ENCODE assay signal across 8 cellular contexts in the genomic region with DNA sequence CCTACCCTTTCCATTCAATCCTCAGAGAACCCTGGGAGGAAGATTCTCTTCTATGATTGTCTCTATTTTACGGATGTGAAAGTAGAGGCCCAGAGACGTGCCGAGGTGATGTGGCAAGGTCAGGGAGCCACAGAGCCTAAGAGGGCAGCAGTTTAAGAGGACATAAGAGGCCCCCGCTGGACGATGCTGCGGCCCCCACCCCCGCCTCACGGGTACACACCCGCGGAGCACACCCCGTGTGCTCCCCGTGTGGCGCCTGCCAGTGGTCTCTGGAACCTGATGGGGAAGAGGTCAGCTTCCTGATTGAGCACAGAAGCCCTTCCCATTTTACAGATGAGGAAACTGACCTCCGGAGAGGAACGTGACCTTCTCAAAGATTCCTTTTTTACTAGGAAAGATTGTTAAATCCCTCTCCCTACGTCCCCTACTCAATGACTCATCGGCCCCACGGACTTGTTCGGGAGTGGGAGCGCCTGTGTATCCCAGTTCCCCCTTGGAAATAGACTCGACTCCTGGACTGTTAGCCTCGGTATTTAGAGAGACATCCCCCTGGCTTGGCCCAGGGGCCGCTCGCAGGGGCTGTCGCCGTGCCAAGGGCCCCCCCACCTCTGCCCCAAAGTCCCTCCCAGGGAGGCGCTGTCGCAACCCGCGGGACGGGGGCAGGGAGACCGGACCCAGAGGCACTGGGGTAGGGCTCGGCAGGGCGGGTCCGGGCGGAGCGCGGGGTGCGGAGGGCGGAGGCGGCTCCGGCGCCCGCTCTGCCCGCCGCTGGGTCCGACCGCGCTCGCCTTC. TPM values are rescaled to one million over a fixed set of nuclear protein-coding genes. Genes with fewer than 3 reads are reported as not detected.
A peak's percentile ranks its signal among the peaks of the same experiment; 100 is the strongest.
DNase-seq lines count a peak whose midpoint lies in the region; ATAC-seq and TF ChIP-seq lines count a peak whose summit lies in the region.

A gene with protein sequence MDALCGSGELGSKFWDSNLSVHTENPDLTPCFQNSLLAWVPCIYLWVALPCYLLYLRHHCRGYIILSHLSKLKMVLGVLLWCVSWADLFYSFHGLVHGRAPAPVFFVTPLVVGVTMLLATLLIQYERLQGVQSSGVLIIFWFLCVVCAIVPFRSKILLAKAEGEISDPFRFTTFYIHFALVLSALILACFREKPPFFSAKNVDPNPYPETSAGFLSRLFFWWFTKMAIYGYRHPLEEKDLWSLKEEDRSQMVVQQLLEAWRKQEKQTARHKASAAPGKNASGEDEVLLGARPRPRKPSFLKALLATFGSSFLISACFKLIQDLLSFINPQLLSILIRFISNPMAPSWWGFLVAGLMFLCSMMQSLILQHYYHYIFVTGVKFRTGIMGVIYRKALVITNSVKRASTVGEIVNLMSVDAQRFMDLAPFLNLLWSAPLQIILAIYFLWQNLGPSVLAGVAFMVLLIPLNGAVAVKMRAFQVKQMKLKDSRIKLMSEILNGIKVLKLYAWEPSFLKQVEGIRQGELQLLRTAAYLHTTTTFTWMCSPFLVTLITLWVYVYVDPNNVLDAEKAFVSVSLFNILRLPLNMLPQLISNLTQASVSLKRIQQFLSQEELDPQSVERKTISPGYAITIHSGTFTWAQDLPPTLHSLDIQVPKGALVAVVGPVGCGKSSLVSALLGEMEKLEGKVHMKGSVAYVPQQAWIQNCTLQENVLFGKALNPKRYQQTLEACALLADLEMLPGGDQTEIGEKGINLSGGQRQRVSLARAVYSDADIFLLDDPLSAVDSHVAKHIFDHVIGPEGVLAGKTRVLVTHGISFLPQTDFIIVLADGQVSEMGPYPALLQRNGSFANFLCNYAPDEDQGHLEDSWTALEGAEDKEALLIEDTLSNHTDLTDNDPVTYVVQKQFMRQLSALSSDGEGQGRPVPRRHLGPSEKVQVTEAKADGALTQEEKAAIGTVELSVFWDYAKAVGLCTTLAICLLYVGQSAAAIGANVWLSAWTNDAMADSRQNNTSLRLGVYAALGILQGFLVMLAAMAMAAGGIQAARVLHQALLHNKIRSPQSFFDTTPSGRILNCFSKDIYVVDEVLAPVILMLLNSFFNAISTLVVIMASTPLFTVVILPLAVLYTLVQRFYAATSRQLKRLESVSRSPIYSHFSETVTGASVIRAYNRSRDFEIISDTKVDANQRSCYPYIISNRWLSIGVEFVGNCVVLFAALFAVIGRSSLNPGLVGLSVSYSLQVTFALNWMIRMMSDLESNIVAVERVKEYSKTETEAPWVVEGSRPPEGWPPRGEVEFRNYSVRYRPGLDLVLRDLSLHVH (N-terminal part only) (plus strand): TSS at position 759 of the 792 bp plus-strand sequence. CDS start 56 bp downstream, outside the sequence.

- TF ChIP-seq CTCF in epithelial cell of esophagus (IDR thresholded peaks at IDR 0.05; ENCODE audit: insufficient read depth, low read depth, low read length, missing control alignments) (no peak), WERI-Rb-1 (IDR thresholded peaks at IDR 0.05; ENCODE audit: low read depth, low read length) (no peak)

- ATAC-seq in HG03457 (IDR thresholded peaks at IDR 0.05; ENCODE audit: unreplicated experiment): no peak

- peak; percentile 90 for DNase-seq in CD1c-positive myeloid dendritic cell (ENCODE audit: extremely low spot score)
- DNase-seq in NCI-H460 (ENCODE audit: extremely low read depth, low read depth): peak; percentile 56
- peak; percentile 38 for DNase-seq in epithelial cell of esophagus (ENCODE audit: low read depth)
- peak; percentile 31 for DNase-seq in myocyte (ENCODE audit: low read depth)
- DNase-seq in WERI-Rb-1: no peak
- no peak for DNase-seq in cerebellar cortex (ENCODE audit: low spot score)
- no peak for DNase-seq in activated CD8-positive, alpha-beta memory T cell treated with anti-CD3 and anti-CD28 coated beads, Interleukin-2, amount 50 U/mL, for 4 hours

- H3K4me3 ChIP-seq in epithelial cell of esophagus (ENCODE audit: low read length) (peak within 1 kb of the TSS; percentile 37), WERI-Rb-1 (ENCODE audit: low read depth, low read length) (no peak within 1 kb of the TSS)

- no peaks in the 10 kb centered on the region for H3K27me3 ChIP-seq in WERI-Rb-1 (ENCODE audit: insufficient read depth, low read depth, severe bottlenecking)

- H3K9me3 ChIP-seq in WERI-Rb-1 (ENCODE audit: severe bottlenecking): no peaks in the 10 kb centered on the region

- H3K27ac ChIP-seq in WERI-Rb-1: no peak within 1 kb of the TSS

- no peaks in the 10 kb centered on the region for H3K36me3 ChIP-seq in WERI-Rb-1

RNA-seq across cellular contexts. Expression of the gene that starts here (rescaled TPM):
- 74.8 and 93.3 TPM in 2 replicates for total RNA-seq in NCI-H460 (2014; rRNA removed; shearing (Covaris generic))
- polyA plus RNA-seq in NCI-H460 (2014; cell fraction: nucleus; rRNA removed): 343 and 349 TPM in 2 replicates
- 1.6 and 2.0 TPM in 2 replicates for total RNA-seq in myocyte
- polyA plus RNA-seq in myocyte (2012): 82.1 TPM

Comparison
In these comparisons a context has a peak if more than half of its experiments do, and no peak if none do; other contexts are left out.
1. RNA of the gene that starts here (total RNA-seq): 74.8 to 93.3 TPM in NCI-H460; 1.6 to 2.0 TPM in myocyte; every median in the first group is over 10 times any median in the second.
2. DNase-seq: peak in CD1c-positive myeloid dendritic cell (single experiment), NCI-H460 (single experiment), epithelial cell of esophagus (single experiment) and myocyte (single experiment); none in WERI-Rb-1 (single experiment), cerebellar cortex (single experiment) and activated CD8-positive, alpha-beta memory T cell treated with anti-CD3 and anti-CD28 coated beads, Interleukin-2, amount 50 U/mL, for 4 hours (single experiment).